ENCODE assay signal across 9 cellular contexts in genomic region chrX:125203737-125204578, GRCh38.
A peak's percentile ranks its signal among the peaks of the same experiment; 100 is the strongest.
DNase-seq lines count a peak whose midpoint lies in the region; FAIRE-seq lines count a peak whose summit lies in the region.
"Had no signal": no experiment of that assay in that cellular context is flagged by ENCODE, and none has a peak within 500 bp of the region (broad histone marks: within the 10 kb centered on the region; RNA-seq: fewer than 3 reads in every experiment).

No MANE protein-coding gene starts in this region.

- no peak for FAIRE-seq in urothelium cell line (lab: Jason Lieb, UNC)
- FAIRE-seq: endometrium had no signal

- H3K4me1 ChIP-seq in ectodermal cell (ENCODE audit: control insufficient read depth, insufficient read depth, low read length): no peaks in the 10 kb centered on the region

- WGBS in ectodermal cell, 2 experiments: 0% methylated on average over 61 to 63 of the region's 63 CpGs

- H3K27ac ChIP-seq in ectodermal cell (ENCODE audit: insufficient read depth, low read depth, low read length, poor library complexity, severe bottlenecking): no peak overlapping the region

- DNase-seq in G401 (ENCODE audit: low spot score): peak; percentile 87
- peak; percentile 70 for DNase-seq in NCI-H82 (lab: John Stamatoyannopoulos, UW)
- peak; percentile 16 for DNase-seq in mucosa of gallbladder (ENCODE audit: low spot score)
- peak; percentile 14 for DNase-seq in urothelium cell line (ENCODE audit: low spot score)
- DNase-seq in NCI-H1436 treated with DMSO at 0.1 percent for 48 hours (lab: John Stamatoyannopoulos, UW): no peak
- DNase-seq in effector CD8-positive, alpha-beta T cell (lab: John Stamatoyannopoulos, UW): no peak
- DNase-seq in stimulated activated CD4-positive, alpha-beta T cell treated with anti-CD3 and anti-CD28 coated beads, Interleukin-12 subunit alpha, Interleukin-12 subunit beta, amount 100 ng/mL, for 4 hours: no peak

- peaks cover 36% of the 10 kb centered on the region for H3K27me3 ChIP-seq in ectodermal cell (ENCODE audit: control insufficient read depth, insufficient read depth, low read length, poor library complexity, severe bottlenecking)

- in situ Hi-C loops in G401 (cut with HindIII; ENCODE audit: low sequenced_read_pairs): no loop called here

- H3K9me3 ChIP-seq in ectodermal cell (ENCODE audit: control insufficient read depth, low read length): no peaks in the 10 kb centered on the region

- H3K36me3 ChIP-seq in ectodermal cell (ENCODE audit: control insufficient read depth, insufficient read depth, low read length): no peaks in the 10 kb centered on the region

- peak overlapping the region; percentile 47 for H3K4me3 ChIP-seq in ectodermal cell (ENCODE audit: insufficient read depth, low read depth, low read length)

Comparison
In these comparisons a context has a peak if more than half of its experiments do, and no peak if none do; other contexts are left out.
1. DNase-seq: peak in G401 (single experiment), NCI-H82 (single experiment), mucosa of gallbladder (single experiment) and urothelium cell line (single experiment); none in NCI-H1436 treated with DMSO at 0.1 percent for 48 hours (single experiment), effector CD8-positive, alpha-beta T cell (single experiment) and stimulated activated CD4-positive, alpha-beta T cell treated with anti-CD3 and anti-CD28 coated beads, Interleukin-12 subunit alpha, Interleukin-12 subunit beta, amount 100 ng/mL, for 4 hours (single experiment).